ENCODE assay signal across 8 cellular contexts in the genomic region with DNA sequence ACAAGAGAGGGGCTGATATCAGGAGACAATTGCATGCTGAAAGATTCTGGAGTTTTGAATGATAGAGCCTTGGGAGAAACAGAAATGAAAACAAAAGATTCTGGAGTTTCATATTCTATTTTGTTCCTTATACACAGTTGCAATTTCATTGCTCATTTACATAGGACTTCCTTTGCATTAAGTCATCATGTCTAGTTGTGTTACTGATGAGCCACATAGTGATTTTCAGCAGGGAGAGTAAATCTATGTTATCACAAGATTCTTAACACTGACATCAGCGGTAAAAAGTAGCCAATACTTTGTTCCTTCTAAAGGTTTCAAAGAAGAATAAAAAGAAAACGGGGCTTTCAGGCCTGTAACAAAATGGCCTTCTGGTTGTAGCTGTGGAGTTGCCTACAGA. TPM values are rescaled to one million over a fixed set of nuclear protein-coding genes. Genes with fewer than 3 reads are reported as not detected.
DNase-seq lines count a peak whose midpoint lies in the region; ATAC-seq and TF ChIP-seq lines count a peak whose summit lies in the region.

No MANE protein-coding gene starts in this region.

- H2AFZ ChIP-seq in GM23248: no peak overlapping the region

- H3K79me2 ChIP-seq in GM23248 (ENCODE audit: insufficient read depth): peaks cover 98% of the 10 kb centered on the region

- ATAC-seq in GM18499 (IDR thresholded peaks at IDR 0.05; ENCODE audit: insufficient read depth, unreplicated experiment): peak; percentile 33

- no peak overlapping the region for H3K4me2 ChIP-seq in GM23248 (ENCODE audit: unreplicated experiment)

- H3F3A ChIP-seq in GM23248 (ENCODE audit: insufficient read depth): peaks cover 24% of the 10 kb centered on the region

- no peak for TF ChIP-seq CTCF in sigmoid colon (IDR thresholded peaks at IDR 0.05)

- no peaks in the 10 kb centered on the region for H3K9me2 ChIP-seq in GM23248 (ENCODE audit: insufficient read depth)

- H3K9ac ChIP-seq in GM23248: no peak overlapping the region

- no peaks in the 10 kb centered on the region for H3K9me3 ChIP-seq in GM23248 (ENCODE audit: low read depth)
- no peaks in the 10 kb centered on the region for H3K9me3 ChIP-seq in sigmoid colon

- TF ChIP-seq POLR2A in sigmoid colon (IDR thresholded peaks at IDR 0.05): no peak

- 57 to 58% methylated on average over 2 of the region's 2 CpGs for WGBS in GM23248 (ENCODE audit: low coverage in 1 of 2, low lambda C conversion rate in 2 of 2, missing lambda C conversion rate in 2 of 2), 2 experiments
- WGBS in sigmoid colon, 2 donors: 77 to 86% methylated on average over 2 of the region's 2 CpGs

- peak; percentile 42 for DNase-seq in GM23248
- DNase-seq in NAMALWA (ENCODE audit: low spot score): peak; percentile 87
- peak; percentile 29 for DNase-seq in kidney tubule cell (ENCODE audit: low spot score)
- no peak for DNase-seq in NCI-H446 (lab: John Stamatoyannopoulos, UW)
- DNase-seq in DMS53 treated with DMSO at 0.1 percent for 48 hours (lab: John Stamatoyannopoulos, UW; ENCODE audit: unreplicated experiment): no peak
- no peak for DNase-seq in NCI-H1436 treated with DMSO at 0.1 percent for 48 hours (lab: John Stamatoyannopoulos, UW)
- no peak for DNase-seq in sigmoid colon

- no peaks in the 10 kb centered on the region for H3K27me3 ChIP-seq in GM23248 (replicated peaks; ENCODE audit: insufficient read depth)
- H3K27me3 ChIP-seq in sigmoid colon: no peaks in the 10 kb centered on the region

- peaks cover 43% of the 10 kb centered on the region for H3K4me1 ChIP-seq in GM23248 (ENCODE audit: insufficient read depth)
- peaks cover 0 to 45% (median 32%) of the 10 kb centered on the region in 4 donors for H3K4me1 ChIP-seq in sigmoid colon

- H3K27ac ChIP-seq in GM23248 (no peak overlapping the region), sigmoid colon (no peak overlapping the region)

- no peak overlapping the region for H3K4me3 ChIP-seq in GM23248
- H3K4me3 ChIP-seq in sigmoid colon: no peak overlapping the region

- 0 out of 2 replicates have a peak, but pooled peaks cover 8% of the 10 kb centered on the region for H4K20me1 ChIP-seq in GM23248 (ENCODE audit: insufficient read depth)

- intact Hi-C loops in sigmoid colon (cut with DNase I): loop anchor here (2.0 kb wide), 1 partner anchor 20 kb away; no protein-coding TSS in a partner anchor

- no peak for TF ChIP-seq EP300 in sigmoid colon (IDR thresholded peaks at IDR 0.05)

- in situ Hi-C loops in GM23248 (cut with MboI): no loop called here

- H3K36me3 ChIP-seq in GM23248 (ENCODE audit: low read depth) (no peaks in the 10 kb centered on the region), sigmoid colon (no peaks in the 10 kb centered on the region)

RNA-seq across cellular contexts. Expression of gene ADAM17, which starts 7.1 kb away (rescaled TPM):
- total RNA-seq in GM23248 (2014; rRNA removed; shearing (Covaris generic)): 25.4 and 31.8 TPM in 2 replicates
- polyA plus RNA-seq in GM23248 (2016; fragmentation: Nextera tagmentation; extraction: Ambion mirVana) (19.8 and 20.9 TPM in 2 replicates), sigmoid colon (10 to 100 TPM in 2 of 3 donors, 1 to 10 TPM in 1; 3.2 to 12.8 (median 10.2) TPM)
- total RNA-seq in sigmoid colon: 10 to 100 TPM; 12.1 to 17.6 (median 16.1) TPM

Comparison
In these comparisons a context has a peak if more than half of its experiments do, and no peak if none do; other contexts are left out.
1. DNase-seq: peak in GM23248 (single experiment), NAMALWA (single experiment) and kidney tubule cell (single experiment); none in NCI-H446 (0 of 2), DMS53 treated with DMSO at 0.1 percent for 48 hours (single experiment), NCI-H1436 treated with DMSO at 0.1 percent for 48 hours (single experiment) and sigmoid colon (single experiment).